In the genomic region with DNA sequence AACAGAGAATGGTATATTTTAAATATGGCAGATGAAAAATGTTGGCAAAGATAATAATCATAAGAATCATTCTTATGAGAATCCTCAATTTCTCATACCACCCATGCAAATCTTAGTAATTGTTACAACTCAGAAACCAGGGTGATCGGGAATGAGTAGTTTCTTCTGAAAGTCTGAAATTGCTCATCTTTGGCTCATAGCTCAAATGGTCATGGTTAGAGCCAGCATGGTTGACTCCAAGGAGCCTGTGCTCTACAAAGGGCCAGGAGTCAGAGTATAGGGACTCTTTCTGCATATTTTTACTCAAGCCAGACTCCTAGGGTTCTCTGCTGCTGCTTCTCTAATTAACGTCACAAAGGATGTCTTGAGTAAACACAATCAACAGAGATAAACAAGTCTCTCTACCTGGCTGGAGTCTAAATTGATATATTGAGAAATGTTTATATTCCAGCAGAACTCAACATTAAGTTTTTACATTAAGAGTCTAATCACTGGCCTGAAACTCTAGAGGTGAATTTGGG, we compare ENCODE assay signal across 18 cellular contexts. TPM values are rescaled to one million over a fixed set of nuclear protein-coding genes. Genes with fewer than 3 reads are reported as not detected.
DNase-seq lines count a peak whose midpoint lies in the region; TF ChIP-seq lines count a peak whose summit lies in the region.
"Had no signal": no experiment of that assay in that cellular context is flagged by ENCODE, and none has a peak within 500 bp of the region (broad histone marks: within the 10 kb centered on the region; RNA-seq: fewer than 3 reads in every experiment).

No MANE protein-coding gene starts in this region.

- H3K36me3 ChIP-seq in mesendoderm (ENCODE audit: control insufficient read depth, insufficient read depth, low read length): peaks cover 3% of the 10 kb centered on the region
- peaks cover under 1% of the 10 kb centered on the region for H3K36me3 ChIP-seq in Caco-2 (ENCODE audit: control insufficient read depth, insufficient read depth, low read length)

- no CpG with 5 or more reads among the region's 2 CpGs for WGBS in mesendoderm (ENCODE audit: extremely low coverage, insufficient coverage, low lambda C conversion rate)

- no peak overlapping the region for H3K56ac ChIP-seq in mesendoderm (ENCODE audit: low read length)

- CTCF ChIA-PET in Caco-2 (lab: Charles Lee): interaction anchor here (1.9 kb wide), 1 partner anchor 50 kb away, joined by 7 read pairs; no protein-coding TSS in a partner anchor

- POLR2A ChIA-PET in Caco-2 (lab: Charles Lee): no interaction called here

- peak overlapping the region; percentile 86 for H3K4me3 Mint-ChIP-seq in activated T-helper 1 cell treated with anti-CD3 and anti-CD28 coated beads, Interleukin-12 subunit alpha, Interleukin-12 subunit beta, Interleukin-2, Interleukin-4 antibody, amounts not matched to agents 30 ng/mL and 10 ng/mL and 1 ng/mL, durations not matched to agents 14 hours and 24 hours and 36 hours
- no peak overlapping the region for H3K4me3 Mint-ChIP-seq in Caco-2 (ENCODE audit: unreplicated experiment)

- no peak overlapping the region for H3K4ac ChIP-seq in mesendoderm (ENCODE audit: low read depth, low read length)

- H3K4me1 ChIP-seq in mesendoderm (ENCODE audit: control insufficient read depth, low read depth, low read length) (peaks cover 13% of the 10 kb centered on the region), Caco-2 (peaks cover 27% of the 10 kb centered on the region)

- peaks cover 19% of the 10 kb centered on the region for H3K36me3 Mint-ChIP-seq in activated T-helper 1 cell treated with anti-CD3 and anti-CD28 coated beads, Interleukin-12 subunit alpha, Interleukin-12 subunit beta, Interleukin-2, Interleukin-4 antibody, amounts not matched to agents 30 ng/mL and 10 ng/mL and 1 ng/mL, durations not matched to agents 14 hours and 24 hours and 36 hours (ENCODE audit: low read depth)
- peaks cover 25% of the 10 kb centered on the region for H3K36me3 Mint-ChIP-seq in Caco-2 (ENCODE audit: insufficient read depth, unreplicated experiment)

- H3K4me3 ChIP-seq in mesendoderm (ENCODE audit: low read length) (no peak overlapping the region), Caco-2 (ENCODE audit: low read depth, low read length) (no peak overlapping the region)
- H3K4me3 ChIP-seq: cardiac muscle cell had no signal

- peaks cover 7% of the 10 kb centered on the region for H3K79me1 ChIP-seq in mesendoderm (ENCODE audit: low read length)

- H3K4me2 ChIP-seq in mesendoderm (ENCODE audit: low read length): no peak overlapping the region

- H2BK5ac ChIP-seq in mesendoderm (ENCODE audit: low read length): no peak overlapping the region

- no peak overlapping the region for H2BK15ac ChIP-seq in mesendoderm (replicated peaks; ENCODE audit: low read depth)

- H4K8ac ChIP-seq in mesendoderm (ENCODE audit: low read depth, low read length): no peak overlapping the region

- peak; percentile 35 for DNase-seq in stimulated activated CD4-positive, alpha-beta T cell treated with anti-CD3 and anti-CD28 coated beads, Interleukin-4, amount 100 ng/mL, for 24 hours
- no peak for DNase-seq in stimulated activated CD4-positive, alpha-beta T cell treated with anti-CD3 and anti-CD28 coated beads, Interleukin-4, amount 100 ng/mL, for 4 hours
- no peak for DNase-seq in activated T-helper 1 cell treated with anti-CD3 and anti-CD28 coated beads, Interleukin-12 subunit alpha, Interleukin-12 subunit beta, Interleukin-2, Interleukin-4 antibody, amounts not matched to agents 30 ng/mL and 10 ng/mL and 1 ng/mL, durations not matched to agents 14 hours and 24 hours and 36 hours (ENCODE audit: low spot score)
- DNase-seq in mesendoderm (peak; percentile 44), HCEC 1CT (no peak), NOMO-1 (lab: John Stamatoyannopoulos, UW; ENCODE audit: unreplicated experiment in 2 of 2) (no peak), SIG-M5 treated with dmso at 0.1 percent for 504 hours (lab: John Stamatoyannopoulos, UW; ENCODE audit: unreplicated experiment) (no peak), Caco-2 (no peak)
- DNase-seq: BE2C; DMS53; foreskin fibroblast; left ventricle myocardium inferior; NCI-H82; right cardiac atrium; RPMI8226; stimulated activated CD4-positive, alpha-beta T cell treated with anti-CD3 and anti-CD28 coated beads, Interleukin-2, amount 100 ng/mL, for 48 hours had no signal

- H3K9ac ChIP-seq in mesendoderm (ENCODE audit: low read length): no peak overlapping the region

- H3K9me3 ChIP-seq in Caco-2: no peaks in the 10 kb centered on the region
- H3K9me3 ChIP-seq: BE2C, left ventricle myocardium inferior had no signal

- no peak overlapping the region for H3K23ac ChIP-seq in mesendoderm (ENCODE audit: low read length)

- no peak overlapping the region for H2AK5ac ChIP-seq in mesendoderm (ENCODE audit: low read length)

- BruUV-seq in Caco-2 (replicated peaks; lab: Mats Ljungman, UMichigan): no TSS peak

- peaks cover 26% of the 10 kb centered on the region for H3K79me2 ChIP-seq in mesendoderm (ENCODE audit: control insufficient read depth, insufficient read depth, low read length)

- no peak for TF ChIP-seq CTCF in Caco-2 (IDR thresholded peaks at IDR 0.05; ENCODE audit: insufficient read depth in 1 of 2, low read depth in 1 of 2, low read length in 1 of 2, severe bottlenecking in 1 of 2, unreplicated experiment in 1 of 2)

- no peak overlapping the region for H2BK120ac ChIP-seq in mesendoderm (ENCODE audit: low read depth, low read length)

- H3K18ac ChIP-seq in mesendoderm (ENCODE audit: low read length): no peak overlapping the region

- no peak overlapping the region for H3K27ac ChIP-seq in mesendoderm (ENCODE audit: low read depth, low read length)

- H3K27me3 Mint-ChIP-seq in activated T-helper 1 cell treated with anti-CD3 and anti-CD28 coated beads, Interleukin-12 subunit alpha, Interleukin-12 subunit beta, Interleukin-2, Interleukin-4 antibody, amounts not matched to agents 30 ng/mL and 10 ng/mL and 1 ng/mL, durations not matched to agents 14 hours and 24 hours and 36 hours (ENCODE audit: insufficient read depth): peaks cover 2% of the 10 kb centered on the region
- no peaks in the 10 kb centered on the region for H3K27me3 Mint-ChIP-seq in Caco-2 (ENCODE audit: insufficient read depth, unreplicated experiment)

- peaks cover 54% of the 10 kb centered on the region for H3K4me1 Mint-ChIP-seq in activated T-helper 1 cell treated with anti-CD3 and anti-CD28 coated beads, Interleukin-12 subunit alpha, Interleukin-12 subunit beta, Interleukin-2, Interleukin-4 antibody, amounts not matched to agents 30 ng/mL and 10 ng/mL and 1 ng/mL, durations not matched to agents 14 hours and 24 hours and 36 hours (ENCODE audit: low read depth)
- peaks cover 18% of the 10 kb centered on the region for H3K4me1 Mint-ChIP-seq in Caco-2 (ENCODE audit: low read depth, unreplicated experiment)

- H3K9me3 Mint-ChIP-seq in activated T-helper 1 cell treated with anti-CD3 and anti-CD28 coated beads, Interleukin-12 subunit alpha, Interleukin-12 subunit beta, Interleukin-2, Interleukin-4 antibody, amounts not matched to agents 30 ng/mL and 10 ng/mL and 1 ng/mL, durations not matched to agents 14 hours and 24 hours and 36 hours: no peaks in the 10 kb centered on the region
- H3K9me3 Mint-ChIP-seq in Caco-2 (ENCODE audit: unreplicated experiment): no peaks in the 10 kb centered on the region
- H3K9me3 Mint-ChIP-seq: T-helper 1 cell treated with Interleukin-12 subunit alpha and Interleukin-12 subunit beta and Interleukin-4 antibody, amounts not matched to agents 30 μg/mL and 1 μg/mL, for 36 hours had no signal

- peak overlapping the region; percentile 93 for H3K27ac Mint-ChIP-seq in activated T-helper 1 cell treated with anti-CD3 and anti-CD28 coated beads, Interleukin-12 subunit alpha, Interleukin-12 subunit beta, Interleukin-2, Interleukin-4 antibody, amounts not matched to agents 30 ng/mL and 10 ng/mL and 1 ng/mL, durations not matched to agents 14 hours and 24 hours and 36 hours
- H3K27ac Mint-ChIP-seq in Caco-2 (ENCODE audit: unreplicated experiment): no peak overlapping the region

- intact Hi-C loops in activated T-helper 1 cell treated with anti-CD3 and anti-CD28 coated beads, Interleukin-12 subunit alpha, Interleukin-12 subunit beta, Interleukin-2, Interleukin-4 antibody, amounts not matched to agents 30 ng/mL and 10 ng/mL and 1 ng/mL, durations not matched to agents 14 hours and 24 hours and 36 hours (cut with micrococcal nuclease): no loop called here
- intact Hi-C loops in Caco-2 (cut with micrococcal nuclease; ENCODE audit: unreplicated experiment): no loop called here

- H3K27me3 ChIP-seq in mesendoderm (ENCODE audit: insufficient read depth, low read length, poor library complexity) (no peaks in the 10 kb centered on the region), Caco-2 (replicated peaks; ENCODE audit: control insufficient read depth, insufficient read depth, low read length) (no peaks in the 10 kb centered on the region)
- H3K27me3 ChIP-seq: BE2C, cardiac muscle cell had no signal

- H4K5ac ChIP-seq in mesendoderm (ENCODE audit: low read length): no peak overlapping the region

RNA-seq across cellular contexts. Expression of gene ETV3, which starts 1.9 kb away (rescaled TPM):
- total RNA-seq in activated T-helper 1 cell treated with anti-CD3 and anti-CD28 coated beads, Interleukin-12 subunit alpha, Interleukin-12 subunit beta, Interleukin-2, Interleukin-4 antibody, amounts not matched to agents 30 ng/mL and 10 ng/mL and 1 ng/mL, durations not matched to agents 14 hours and 24 hours and 36 hours: 47.6 and 51.3 TPM in 2 replicates
- polyA plus RNA-seq in mesendoderm (2013, experiment 1 of 2): 15.2 TPM
- polyA plus RNA-seq in mesendoderm (2013, experiment 2 of 2): 14.4 TPM
- total RNA-seq in Caco-2 (2022): 25.8 and 27.5 TPM in 2 replicates

RNA-seq across cellular contexts. Expression of gene ETV3L, which starts 40.5 kb away (rescaled TPM):
- total RNA-seq in activated T-helper 1 cell treated with anti-CD3 and anti-CD28 coated beads, Interleukin-12 subunit alpha, Interleukin-12 subunit beta, Interleukin-2, Interleukin-4 antibody, amounts not matched to agents 30 ng/mL and 10 ng/mL and 1 ng/mL, durations not matched to agents 14 hours and 24 hours and 36 hours: not detected in 2 replicates
- polyA plus RNA-seq in mesendoderm (2013, experiment 1 of 2): 0.07 TPM
- 0.10 TPM for polyA plus RNA-seq in mesendoderm (2013, experiment 2 of 2)
- not detected in 2 replicates for total RNA-seq in Caco-2 (2022)
- total RNA-seq: cardiac muscle cell, left ventricle myocardium inferior, right cardiac atrium had no signal
- polyA plus RNA-seq: cardiac muscle cell, right cardiac atrium had no signal

Comparison
In these comparisons a context has a peak if more than half of its experiments do, and no peak if none do; other contexts are left out.
1. DNase-seq: peak in stimulated activated CD4-positive, alpha-beta T cell treated with anti-CD3 and anti-CD28 coated beads, Interleukin-4, amount 100 ng/mL, for 24 hours (single experiment) and mesendoderm (single experiment); none in stimulated activated CD4-positive, alpha-beta T cell treated with anti-CD3 and anti-CD28 coated beads, Interleukin-4, amount 100 ng/mL, for 4 hours (0 of 2), activated T-helper 1 cell treated with anti-CD3 and anti-CD28 coated beads, Interleukin-12 subunit alpha, Interleukin-12 subunit beta, Interleukin-2, Interleukin-4 antibody, amounts not matched to agents 30 ng/mL and 10 ng/mL and 1 ng/mL, durations not matched to agents 14 hours and 24 hours and 36 hours (single experiment), HCEC 1CT (single experiment), NOMO-1 (0 of 2), SIG-M5 treated with dmso at 0.1 percent for 504 hours (single experiment) and Caco-2 (0 of 2).